Comparison of ENCODE assay signal across 14 cellular contexts in genomic region chr19:4031420-4031819, GRCh38. TPM values are rescaled to one million over a fixed set of nuclear protein-coding genes. Genes with fewer than 3 reads are reported as not detected.
DNase-seq lines count a peak whose midpoint lies in the region; ATAC-seq and TF ChIP-seq lines count a peak whose summit lies in the region.
"Had no signal": no experiment of that assay in that cellular context is flagged by ENCODE, and none has a peak within 500 bp of the region (broad histone marks: within the 10 kb centered on the region; RNA-seq: fewer than 3 reads in every experiment).

No MANE protein-coding gene starts in this region.

- H3K4me1 Mint-ChIP-seq in activated CD8-positive, alpha-beta T cell treated with anti-CD3 and anti-CD28 coated beads, Interleukin-2, amount 10 ng/mL, durations not matched to agents 7 days and 5 days (ENCODE audit: low read depth) = no peaks in the 10 kb centered on the region
- H3K4me1 Mint-ChIP-seq in activated CD8-positive, alpha-beta T cell treated with anti-CD3 and anti-CD28 coated beads for 36 hours (ENCODE audit: low read depth) = no peaks in the 10 kb centered on the region
- H3K4me1 Mint-ChIP-seq in stimulated activated effector memory CD8-positive, alpha-beta T cell treated with anti-CD3 and anti-CD28 coated beads, Interleukin-12 subunit alpha, Interleukin-12 subunit beta, amount 100 ng/mL, for 72 hours = no peaks in the 10 kb centered on the region
- H3K4me1 Mint-ChIP-seq: CD8-positive, alpha-beta memory T cell had no signal

- intact Hi-C loops in activated CD8-positive, alpha-beta T cell treated with anti-CD3 and anti-CD28 coated beads for 36 hours (cut with micrococcal nuclease) = no loop called here
- intact Hi-C loops in dorsolateral prefrontal cortex (cut with DNase I) = no loop called here

- 34 to 58% methylated on average over 8 to 9 of the region's 11 CpGs for WGBS in tibial nerve, 2 donors
- WGBS in smooth muscle cell (ENCODE audit: low lambda C conversion rate) = over 99% methylated on average over 7 of the region's 11 CpGs

- no peak for TF ChIP-seq CTCF in activated CD8-positive, alpha-beta T cell treated with anti-CD3 and anti-CD28 coated beads for 36 hours (IDR thresholded peaks at IDR 0.05)
- no peak for TF ChIP-seq CTCF in dorsolateral prefrontal cortex (IDR thresholded peaks at IDR 0.05 in 54 of 56, conservative IDR thresholded peaks at IDR 0.05 in 2 of 56; ENCODE audit: low read depth in 1 of 56, partially characterized antibody in 56 of 56)
- no peak for TF ChIP-seq CTCF in tibial nerve (IDR thresholded peaks at IDR 0.05)
- TF ChIP-seq CTCF in smooth muscle cell (IDR thresholded peaks at IDR 0.05; ENCODE audit: borderline replicate concordance, insufficient read depth, poor library complexity, severe bottlenecking) = no peak

- no peak overlapping the region for H3K4me2 ChIP-seq in smooth muscle cell

- no peak overlapping the region for H3K9ac ChIP-seq in smooth muscle cell (ENCODE audit: low read depth)
- H3K9ac ChIP-seq: GM23248 had no signal

- H3K4me3 ChIP-seq in dorsolateral prefrontal cortex (no peak overlapping the region), tibial nerve (no peak overlapping the region), smooth muscle cell (no peak overlapping the region)
- H3K4me3 ChIP-seq: GM12878, GM23248 had no signal

- H3K9me3 ChIP-seq in tibial nerve (no peaks in the 10 kb centered on the region), smooth muscle cell (replicated peaks; ENCODE audit: low read depth) (no peaks in the 10 kb centered on the region)

- peaks cover 3% of the 10 kb centered on the region for H3K36me3 Mint-ChIP-seq in activated CD8-positive, alpha-beta T cell treated with anti-CD3 and anti-CD28 coated beads, Interleukin-2, amount 10 ng/mL, durations not matched to agents 7 days and 5 days (ENCODE audit: low read depth)
- H3K36me3 Mint-ChIP-seq in activated CD8-positive, alpha-beta T cell treated with anti-CD3 and anti-CD28 coated beads for 36 hours (ENCODE audit: low read depth) = peaks cover 2% of the 10 kb centered on the region
- H3K36me3 Mint-ChIP-seq in stimulated activated effector memory CD8-positive, alpha-beta T cell treated with anti-CD3 and anti-CD28 coated beads, Interleukin-12 subunit alpha, Interleukin-12 subunit beta, amount 100 ng/mL, for 72 hours = peaks cover 50% of the 10 kb centered on the region

- H4K20me1 ChIP-seq in smooth muscle cell (ENCODE audit: low read depth) = peaks cover 8% of the 10 kb centered on the region

- no peak for ATAC-seq in activated CD8-positive, alpha-beta T cell treated with anti-CD3 and anti-CD28 coated beads, Interleukin-2, amount 10 ng/mL, durations not matched to agents 7 days and 5 days
- no peak for ATAC-seq in activated CD8-positive, alpha-beta T cell treated with anti-CD3 and anti-CD28 coated beads for 36 hours
- ATAC-seq in stimulated activated effector memory CD8-positive, alpha-beta T cell treated with anti-CD3 and anti-CD28 coated beads, Interleukin-12 subunit alpha, Interleukin-12 subunit beta, amount 100 ng/mL, for 72 hours = no peak
- ATAC-seq in HG03378 (IDR thresholded peaks at IDR 0.05; ENCODE audit: unreplicated experiment) = no peak
- ATAC-seq: GM12878 had no signal

- no peaks in the 10 kb centered on the region for H3K9me3 Mint-ChIP-seq in activated CD8-positive, alpha-beta T cell treated with anti-CD3 and anti-CD28 coated beads, Interleukin-2, amount 10 ng/mL, durations not matched to agents 7 days and 5 days (ENCODE audit: insufficient read depth)
- H3K9me3 Mint-ChIP-seq in activated CD8-positive, alpha-beta T cell treated with anti-CD3 and anti-CD28 coated beads for 36 hours = no peaks in the 10 kb centered on the region
- no peaks in the 10 kb centered on the region for H3K9me3 Mint-ChIP-seq in stimulated activated effector memory CD8-positive, alpha-beta T cell treated with anti-CD3 and anti-CD28 coated beads, Interleukin-12 subunit alpha, Interleukin-12 subunit beta, amount 100 ng/mL, for 72 hours
- H3K9me3 Mint-ChIP-seq: CD8-positive, alpha-beta memory T cell had no signal

- H3K27me3 Mint-ChIP-seq in activated CD8-positive, alpha-beta T cell treated with anti-CD3 and anti-CD28 coated beads, Interleukin-2, amount 10 ng/mL, durations not matched to agents 7 days and 5 days (ENCODE audit: low read depth) = no peaks in the 10 kb centered on the region
- no peaks in the 10 kb centered on the region for H3K27me3 Mint-ChIP-seq in activated CD8-positive, alpha-beta T cell treated with anti-CD3 and anti-CD28 coated beads for 36 hours
- H3K27me3 Mint-ChIP-seq: CD8-positive, alpha-beta memory T cell had no signal

- H3K79me2 ChIP-seq in smooth muscle cell (ENCODE audit: low read depth) = no peaks in the 10 kb centered on the region

- POLR2A ChIA-PET in activated CD8-positive, alpha-beta T cell treated with anti-CD3 and anti-CD28 coated beads, Interleukin-2, amount 10 ng/mL, durations not matched to agents 7 days and 5 days (lab: Charles Lee) = interaction anchor here (0.6 kb wide), 1 partner anchor 15 kb away, joined by 3 read pairs; no protein-coding TSS in a partner anchor
- POLR2A ChIA-PET in activated CD8-positive, alpha-beta T cell treated with anti-CD3 and anti-CD28 coated beads for 36 hours (lab: Charles Lee) = no interaction called here

- CTCF ChIA-PET in activated CD8-positive, alpha-beta T cell treated with anti-CD3 and anti-CD28 coated beads, Interleukin-2, amount 10 ng/mL, durations not matched to agents 7 days and 5 days (lab: Charles Lee) = no interaction called here
- CTCF ChIA-PET in activated CD8-positive, alpha-beta T cell treated with anti-CD3 and anti-CD28 coated beads for 36 hours (lab: Charles Lee) = no interaction called here

- no peak for TF ChIP-seq EP300 in tibial nerve (IDR thresholded peaks at IDR 0.05)

- H3K27ac ChIP-seq in dorsolateral prefrontal cortex (peak overlapping the region in 53 of 59 donors; percentile 18 to 99 (median 93)), tibial nerve (peak overlapping the region; percentile 48 to 87 (median 71)), smooth muscle cell (ENCODE audit: low read depth) (no peak overlapping the region)
- H3K27ac ChIP-seq: 22Rv1, GM23248 had no signal

- no peak overlapping the region for H3K4me3 Mint-ChIP-seq in activated CD8-positive, alpha-beta T cell treated with anti-CD3 and anti-CD28 coated beads, Interleukin-2, amount 10 ng/mL, durations not matched to agents 7 days and 5 days
- H3K4me3 Mint-ChIP-seq in activated CD8-positive, alpha-beta T cell treated with anti-CD3 and anti-CD28 coated beads for 36 hours = no peak overlapping the region
- no peak overlapping the region for H3K4me3 Mint-ChIP-seq in stimulated activated effector memory CD8-positive, alpha-beta T cell treated with anti-CD3 and anti-CD28 coated beads, Interleukin-12 subunit alpha, Interleukin-12 subunit beta, amount 100 ng/mL, for 72 hours
- H3K4me3 Mint-ChIP-seq: CD8-positive, alpha-beta memory T cell had no signal

- H3K27me3 ChIP-seq in dorsolateral prefrontal cortex = no peaks in the 10 kb centered on the region
- H3K27me3 ChIP-seq in tibial nerve = no peaks in the 10 kb centered on the region
- no peaks in the 10 kb centered on the region for H3K27me3 ChIP-seq in smooth muscle cell (ENCODE audit: low read depth)

- peak overlapping the region; percentile 46 for H3K27ac Mint-ChIP-seq in activated CD8-positive, alpha-beta T cell treated with anti-CD3 and anti-CD28 coated beads, Interleukin-2, amount 10 ng/mL, durations not matched to agents 7 days and 5 days
- H3K27ac Mint-ChIP-seq in activated CD8-positive, alpha-beta T cell treated with anti-CD3 and anti-CD28 coated beads for 36 hours = no peak overlapping the region
- peak overlapping the region; percentile 60 for H3K27ac Mint-ChIP-seq in stimulated activated effector memory CD8-positive, alpha-beta T cell treated with anti-CD3 and anti-CD28 coated beads, Interleukin-12 subunit alpha, Interleukin-12 subunit beta, amount 100 ng/mL, for 72 hours

- no peak overlapping the region for H2AFZ ChIP-seq in smooth muscle cell (ENCODE audit: low read depth)
- H2AFZ ChIP-seq: GM23248 had no signal

- TF ChIP-seq POLR2A in tibial nerve (IDR thresholded peaks at IDR 0.05) = no peak

- peaks cover 5 to 86% (median 21%) of the 10 kb centered on the region in 3 donors for H3K36me3 ChIP-seq in tibial nerve
- no peaks in the 10 kb centered on the region for H3K36me3 ChIP-seq in smooth muscle cell (ENCODE audit: low read depth)

- no peak for DNase-seq in activated CD8-positive, alpha-beta T cell treated with anti-CD3 and anti-CD28 coated beads, Interleukin-2, amount 10 ng/mL, durations not matched to agents 7 days and 5 days
- DNase-seq in activated CD8-positive, alpha-beta T cell treated with anti-CD3 and anti-CD28 coated beads for 36 hours = no peak
- DNase-seq in dorsolateral prefrontal cortex (no peak), tibial nerve (ENCODE audit: low spot score in 2 of 2) (no peak), T-helper 1 cell (no peak), smooth muscle cell (lab: John Stamatoyannopoulos, UW; ENCODE audit: unreplicated experiment) (no peak)
- no peak for DNase-seq in stimulated activated effector memory CD8-positive, alpha-beta T cell treated with anti-CD3 and anti-CD28 coated beads, Interleukin-12 subunit alpha, Interleukin-12 subunit beta, amount 100 ng/mL, for 72 hours (ENCODE audit: low spot score in 2 of 2)
- DNase-seq: CD8-positive, alpha-beta memory T cell; DMS79; GM23248; H7 had no signal

- no peaks in the 10 kb centered on the region for H3F3A ChIP-seq in smooth muscle cell (ENCODE audit: low read depth)

- peaks cover 0 to 51% (median 29%) of the 10 kb centered on the region in 4 donors for H3K4me1 ChIP-seq in tibial nerve
- no peaks in the 10 kb centered on the region for H3K4me1 ChIP-seq in smooth muscle cell (ENCODE audit: low read depth)

RNA-seq across cellular contexts. Expression of gene PIAS4, which starts 23.9 kb away (rescaled TPM):
- 10 to 100 TPM; 34.2 to 35.6 TPM for total RNA-seq in activated CD8-positive, alpha-beta T cell treated with anti-CD3 and anti-CD28 coated beads, Interleukin-2, amount 10 ng/mL, durations not matched to agents 7 days and 5 days
- total RNA-seq in activated CD8-positive, alpha-beta T cell treated with anti-CD3 and anti-CD28 coated beads for 36 hours = 10 to 100 TPM; 22.2 TPM
- total RNA-seq in dorsolateral prefrontal cortex (10 to 100 TPM; 24.8 to 57.8 (median 38.6) TPM), tibial nerve (10 to 100 TPM; 23.0 to 32.4 (median 26.3) TPM), smooth muscle cell (15.6 and 17.3 TPM in 2 replicates)
- 8.1 and 14.0 TPM in 2 replicates for polyA plus RNA-seq in smooth muscle cell

RNA-seq across cellular contexts. Expression of gene ZBTB7A, which starts 35.3 kb away (rescaled TPM):
- total RNA-seq in activated CD8-positive, alpha-beta T cell treated with anti-CD3 and anti-CD28 coated beads, Interleukin-2, amount 10 ng/mL, durations not matched to agents 7 days and 5 days = 10 to 100 TPM; 59.1 to 63.1 TPM
- 10 to 100 TPM; 46.6 TPM for total RNA-seq in activated CD8-positive, alpha-beta T cell treated with anti-CD3 and anti-CD28 coated beads for 36 hours
- total RNA-seq in dorsolateral prefrontal cortex (100 to 1,000 TPM in 60 of 120 experiments, 10 to 100 TPM in 60; 61.2 to 152 (median 99.8) TPM), tibial nerve (10 to 100 TPM; 64.9 to 97.7 (median 86.7) TPM), smooth muscle cell (13.3 and 16.1 TPM in 2 replicates)
- polyA plus RNA-seq in smooth muscle cell = 36.0 and 53.4 TPM in 2 replicates

RNA-seq across cellular contexts. Expression of gene EEF2, which starts 46.2 kb away (rescaled TPM):
- 1,000 to 10,000 TPM; 1,524 to 1,558 TPM for total RNA-seq in activated CD8-positive, alpha-beta T cell treated with anti-CD3 and anti-CD28 coated beads, Interleukin-2, amount 10 ng/mL, durations not matched to agents 7 days and 5 days
- 1,000 to 10,000 TPM; 3,533 to 3,625 TPM for total RNA-seq in activated CD8-positive, alpha-beta T cell treated with anti-CD3 and anti-CD28 coated beads for 36 hours
- total RNA-seq in dorsolateral prefrontal cortex = 1,000 to 10,000 TPM in 114 of 120 experiments, 100 to 1,000 TPM in 6; 863 to 1,554 (median 1,176) TPM
- total RNA-seq in tibial nerve = 1,000 to 10,000 TPM; 1,233 to 1,650 (median 1,549) TPM
- 870 and 903 TPM in 2 replicates for total RNA-seq in smooth muscle cell
- 365 and 474 TPM in 2 replicates for polyA plus RNA-seq in smooth muscle cell
